1 cellular context compared by ENCODE assay signal in the genomic region with DNA sequence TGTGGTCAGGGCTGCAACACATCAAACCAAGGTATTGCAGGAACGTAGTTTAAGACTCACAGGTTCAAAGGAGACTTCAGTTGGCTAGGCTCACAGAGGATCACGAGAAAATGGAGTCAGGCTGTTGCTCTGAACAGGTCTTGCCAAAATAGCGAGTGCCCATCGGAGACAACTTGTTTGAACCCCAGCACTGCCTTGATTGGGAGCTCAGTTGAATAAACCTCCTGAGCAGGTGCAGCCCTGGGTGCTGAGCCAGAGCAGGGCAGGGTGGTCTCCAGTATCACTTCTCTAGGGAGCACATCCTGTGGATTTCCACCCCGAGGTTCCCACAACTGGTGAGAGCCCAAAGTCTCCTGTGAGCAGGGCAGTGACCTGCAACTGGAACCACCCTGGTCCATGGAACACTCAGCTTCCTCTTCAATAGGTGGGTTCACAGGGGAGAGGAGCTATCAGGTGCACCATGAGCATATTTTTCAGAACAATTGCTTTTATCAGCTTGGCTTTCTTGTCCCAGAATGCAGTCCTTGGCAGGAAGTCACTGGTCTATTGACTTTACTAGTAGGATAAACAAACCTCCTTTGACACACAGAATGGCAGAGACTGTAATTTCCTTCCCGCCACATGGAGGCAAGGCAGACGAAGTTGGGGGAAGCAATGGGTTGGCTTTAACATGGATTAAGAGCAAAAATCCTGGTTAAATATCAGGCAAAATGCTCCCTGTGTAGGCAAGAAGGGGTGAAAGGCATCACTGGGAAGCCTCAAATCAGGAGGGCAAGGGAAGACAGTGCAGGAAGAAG.
TF ChIP-seq lines count a peak whose summit lies in the region.

No MANE protein-coding gene starts in this region.

TF ChIP-seq in HepG2, 621 proteins besides CTCF, POLR2A, EP300 and RAD21 (continued from another document and continues in another):
- TF ChIP-seq, protein P1, sequence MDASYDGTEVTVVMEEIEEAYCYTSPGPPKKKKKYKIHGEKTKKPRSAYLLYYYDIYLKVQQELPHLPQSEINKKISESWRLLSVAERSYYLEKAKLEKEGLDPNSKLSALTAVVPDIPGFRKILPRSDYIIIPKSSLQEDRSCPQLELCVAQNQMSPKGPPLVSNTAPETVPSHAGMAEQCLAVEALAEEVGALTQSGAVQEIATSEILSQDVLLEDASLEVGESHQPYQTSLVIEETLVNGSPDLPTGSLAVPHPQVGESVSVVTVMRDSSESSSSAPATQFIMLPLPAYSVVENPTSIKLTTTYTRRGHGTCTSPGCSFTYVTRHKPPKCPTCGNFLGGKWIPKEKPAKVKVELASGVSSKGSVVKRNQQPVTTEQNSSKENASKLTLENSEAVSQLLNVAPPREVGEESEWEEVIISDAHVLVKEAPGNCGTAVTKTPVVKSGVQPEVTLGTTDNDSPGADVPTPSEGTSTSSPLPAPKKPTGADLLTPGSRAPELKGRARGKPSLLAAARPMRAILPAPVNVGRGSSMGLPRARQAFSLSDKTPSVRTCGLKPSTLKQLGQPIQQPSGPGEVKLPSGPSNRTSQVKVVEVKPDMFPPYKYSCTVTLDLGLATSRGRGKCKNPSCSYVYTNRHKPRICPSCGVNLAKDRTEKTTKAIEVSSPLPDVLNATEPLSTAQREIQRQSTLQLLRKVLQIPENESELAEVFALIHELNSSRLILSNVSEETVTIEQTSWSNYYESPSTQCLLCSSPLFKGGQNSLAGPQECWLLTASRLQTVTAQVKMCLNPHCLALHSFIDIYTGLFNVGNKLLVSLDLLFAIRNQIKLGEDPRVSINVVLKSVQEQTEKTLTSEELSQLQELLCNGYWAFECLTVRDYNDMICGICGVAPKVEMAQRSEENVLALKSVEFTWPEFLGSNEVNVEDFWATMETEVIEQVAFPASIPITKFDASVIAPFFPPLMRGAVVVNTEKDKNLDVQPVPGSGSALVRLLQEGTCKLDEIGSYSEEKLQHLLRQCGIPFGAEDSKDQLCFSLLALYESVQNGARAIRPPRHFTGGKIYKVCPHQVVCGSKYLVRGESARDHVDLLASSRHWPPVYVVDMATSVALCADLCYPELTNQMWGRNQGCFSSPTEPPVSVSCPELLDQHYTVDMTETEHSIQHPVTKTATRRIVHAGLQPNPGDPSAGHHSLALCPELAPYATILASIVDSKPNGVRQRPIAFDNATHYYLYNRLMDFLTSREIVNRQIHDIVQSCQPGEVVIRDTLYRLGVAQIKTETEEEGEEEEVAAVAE (CRISPR knock-in tag; IDR thresholded peaks at IDR 0.05; ENCODE audit: borderline replicate concordance): peak; percentile 34; the same call in 1 of the 2 replicates
- no peak for TF ChIP-seq ZNF569 (CRISPR knock-in tag; IDR thresholded peaks at IDR 0.05; ENCODE audit: borderline replicate concordance)
- no peak for TF ChIP-seq EEA1 (CRISPR knock-in tag; IDR thresholded peaks at IDR 0.05; ENCODE audit: borderline replicate concordance)
- no peak for TF ChIP-seq RBM39 (IDR thresholded peaks at IDR 0.05; ENCODE audit: low read depth, low read length, poor library complexity, severe bottlenecking)
- TF ChIP-seq KLF11 (CRISPR knock-in tag; IDR thresholded peaks at IDR 0.05): 0 out of 2 replicates have a peak, but pooled peaks have one; percentile 52
- no peak for TF ChIP-seq MAFK (conservative IDR thresholded peaks at IDR 0.05 in 1 of 2, IDR thresholded peaks at IDR 0.05 in 1 of 2; ENCODE audit: low read length in 2 of 2)
- no peak for TF ChIP-seq ZNF772 (CRISPR knock-in tag; IDR thresholded peaks at IDR 0.05)
- TF ChIP-seq XRCC5 (optimal IDR thresholded peaks at IDR 0.05; ENCODE audit: low read length): peak; percentile 45
- TF ChIP-seq MEIS2 (CRISPR knock-in tag; IDR thresholded peaks at IDR 0.05): no peak
- no peak for TF ChIP-seq RFXANK (CRISPR knock-in tag; IDR thresholded peaks at IDR 0.05)
- TF ChIP-seq PHF5A (CRISPR knock-in tag; IDR thresholded peaks at IDR 0.05; ENCODE audit: low read depth, unreplicated experiment): no peak
- TF ChIP-seq MXI1 (IDR thresholded peaks at IDR 0.05; ENCODE audit: borderline replicate concordance, low read depth, low read length): no peak
- TF ChIP-seq IKZF4 (CRISPR knock-in tag; IDR thresholded peaks at IDR 0.05; ENCODE audit: borderline replicate concordance, low read depth, not compliant biosample characterization): peak; percentile 63
- peak; percentile 56; the same call in 1 of the 2 replicates for TF ChIP-seq ERF (CRISPR knock-in tag; IDR thresholded peaks at IDR 0.05)
- TF ChIP-seq, protein P2, sequence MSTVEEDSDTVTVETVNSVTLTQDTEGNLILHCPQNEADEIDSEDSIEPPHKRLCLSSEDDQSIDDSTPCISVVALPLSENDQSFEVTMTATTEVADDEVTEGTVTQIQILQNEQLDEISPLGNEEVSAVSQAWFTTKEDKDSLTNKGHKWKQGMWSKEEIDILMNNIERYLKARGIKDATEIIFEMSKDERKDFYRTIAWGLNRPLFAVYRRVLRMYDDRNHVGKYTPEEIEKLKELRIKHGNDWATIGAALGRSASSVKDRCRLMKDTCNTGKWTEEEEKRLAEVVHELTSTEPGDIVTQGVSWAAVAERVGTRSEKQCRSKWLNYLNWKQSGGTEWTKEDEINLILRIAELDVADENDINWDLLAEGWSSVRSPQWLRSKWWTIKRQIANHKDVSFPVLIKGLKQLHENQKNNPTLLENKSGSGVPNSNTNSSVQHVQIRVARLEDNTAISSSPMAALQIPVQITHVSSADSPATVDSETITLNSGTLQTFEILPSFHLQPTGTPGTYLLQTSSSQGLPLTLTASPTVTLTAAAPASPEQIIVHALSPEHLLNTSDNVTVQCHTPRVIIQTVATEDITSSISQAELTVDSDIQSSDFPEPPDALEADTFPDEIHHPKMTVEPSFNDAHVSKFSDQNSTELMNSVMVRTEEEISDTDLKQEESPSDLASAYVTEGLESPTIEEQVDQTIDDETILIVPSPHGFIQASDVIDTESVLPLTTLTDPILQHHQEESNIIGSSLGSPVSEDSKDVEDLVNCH (CRISPR knock-in tag; IDR thresholded peaks at IDR 0.05): no peak
- TF ChIP-seq ZNF720 (CRISPR knock-in tag; IDR thresholded peaks at IDR 0.05): no peak
- no peak for TF ChIP-seq ZBTB37 (CRISPR knock-in tag; IDR thresholded peaks at IDR 0.05)
- TF ChIP-seq ZNF33B (CRISPR knock-in tag; IDR thresholded peaks at IDR 0.05): 0 out of 2 replicates have a peak, but pooled peaks have one; percentile 73
- TF ChIP-seq KDM1A (CRISPR knock-in tag; IDR thresholded peaks at IDR 0.05): no peak
- TF ChIP-seq MAF1 (CRISPR knock-in tag; IDR thresholded peaks at IDR 0.05; ENCODE audit: borderline replicate concordance): no peak
- TF ChIP-seq RXRA (CRISPR knock-in tag; IDR thresholded peaks at IDR 0.05): 0 out of 2 replicates have a peak, but pooled peaks have one; percentile 59
- TF ChIP-seq ZNF547 (CRISPR knock-in tag; IDR thresholded peaks at IDR 0.05): peak; percentile 89
- no peak for TF ChIP-seq ZNF124 (CRISPR knock-in tag; IDR thresholded peaks at IDR 0.05)
- 0 out of 2 replicates have a peak, but pooled peaks have one; percentile 65 for TF ChIP-seq NFKBIZ (CRISPR knock-in tag; IDR thresholded peaks at IDR 0.05)
- TF ChIP-seq GABPB1 (CRISPR knock-in tag; IDR thresholded peaks at IDR 0.05): peak; percentile 31; the same call in 1 of the 2 replicates
- peak; percentile 64 for TF ChIP-seq SKIL (CRISPR knock-in tag; IDR thresholded peaks at IDR 0.05; ENCODE audit: borderline replicate concordance)
- TF ChIP-seq ZNF746 (CRISPR knock-in tag; IDR thresholded peaks at IDR 0.05): peak; percentile 30; the same call in 1 of the 2 replicates
- no peak for TF ChIP-seq ZNF703 (CRISPR knock-in tag; IDR thresholded peaks at IDR 0.05; ENCODE audit: borderline replicate concordance)
- TF ChIP-seq ZZZ3 (CRISPR knock-in tag; IDR thresholded peaks at IDR 0.05; ENCODE audit: borderline replicate concordance): no peak
- no peak for TF ChIP-seq ZNF816 (CRISPR knock-in tag; IDR thresholded peaks at IDR 0.05; ENCODE audit: borderline replicate concordance)
- no peak for TF ChIP-seq REXO4 (CRISPR knock-in tag; IDR thresholded peaks at IDR 0.05; ENCODE audit: borderline replicate concordance)
- TF ChIP-seq, protein P3, sequence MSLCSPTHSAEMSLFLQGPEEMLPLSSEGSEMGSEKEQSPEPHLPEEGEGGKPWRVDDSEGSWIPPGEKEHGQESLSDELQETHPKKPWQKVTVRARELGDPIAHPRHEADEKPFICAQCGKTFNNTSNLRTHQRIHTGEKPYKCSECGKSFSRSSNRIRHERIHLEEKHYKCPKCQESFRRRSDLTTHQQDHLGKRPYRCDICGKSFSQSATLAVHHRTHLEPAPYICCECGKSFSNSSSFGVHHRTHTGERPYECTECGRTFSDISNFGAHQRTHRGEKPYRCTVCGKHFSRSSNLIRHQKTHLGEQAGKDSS (CRISPR knock-in tag; IDR thresholded peaks at IDR 0.05; ENCODE audit: borderline replicate concordance, low read depth): no peak
- no peak for TF ChIP-seq TOPORS (CRISPR knock-in tag; IDR thresholded peaks at IDR 0.05)
- no peak for TF ChIP-seq TGIF2 (CRISPR knock-in tag; IDR thresholded peaks at IDR 0.05)
- no peak for TF ChIP-seq GPN1 (CRISPR knock-in tag; IDR thresholded peaks at IDR 0.05; ENCODE audit: borderline replicate concordance)
- TF ChIP-seq PHF20 (CRISPR knock-in tag; IDR thresholded peaks at IDR 0.05): no peak
- TF ChIP-seq ZNF142 (CRISPR knock-in tag; IDR thresholded peaks at IDR 0.05): no peak
- TF ChIP-seq, protein P4, sequence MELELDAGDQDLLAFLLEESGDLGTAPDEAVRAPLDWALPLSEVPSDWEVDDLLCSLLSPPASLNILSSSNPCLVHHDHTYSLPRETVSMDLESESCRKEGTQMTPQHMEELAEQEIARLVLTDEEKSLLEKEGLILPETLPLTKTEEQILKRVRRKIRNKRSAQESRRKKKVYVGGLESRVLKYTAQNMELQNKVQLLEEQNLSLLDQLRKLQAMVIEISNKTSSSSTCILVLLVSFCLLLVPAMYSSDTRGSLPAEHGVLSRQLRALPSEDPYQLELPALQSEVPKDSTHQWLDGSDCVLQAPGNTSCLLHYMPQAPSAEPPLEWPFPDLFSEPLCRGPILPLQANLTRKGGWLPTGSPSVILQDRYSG (CRISPR knock-in tag; IDR thresholded peaks at IDR 0.05): no peak
- no peak for TF ChIP-seq SNAPC2 (CRISPR knock-in tag; IDR thresholded peaks at IDR 0.05)
- TF ChIP-seq TFAP4 (IDR thresholded peaks at IDR 0.05; ENCODE audit: borderline replicate concordance, low read depth): peak; percentile 37; the same call in 1 of the 2 replicates
